11 cellular contexts compared by ENCODE assay signal in genomic region chr22:22460635-22461034, GRCh38. TPM values are rescaled to one million over a fixed set of nuclear protein-coding genes. Genes with fewer than 3 reads are reported as not detected.
DNase-seq lines count a peak whose midpoint lies in the region; TF ChIP-seq lines count a peak whose summit lies in the region.
"Had no signal": no experiment of that assay in that cellular context is flagged by ENCODE, and none has a peak within 500 bp of the region (broad histone marks: within the 10 kb centered on the region; RNA-seq: fewer than 3 reads in every experiment).

No MANE protein-coding gene starts in this region.

- no peaks in the 10 kb centered on the region for H3K4me1 ChIP-seq in KMS-11 (ENCODE audit: low read depth, poor library complexity, severe bottlenecking)
- H3K4me1 ChIP-seq: Peyer's patch had no signal

- DNase-seq in GM03348 (ENCODE audit: low spot score) (peak; percentile 18), cardiac fibroblast (ENCODE audit: low read depth in 2 of 2) (peak; percentile 8 to 33), progenitor cell of endocrine pancreas (ENCODE audit: low spot score, unreplicated experiment) (no peak), NCI-H2029 (lab: John Stamatoyannopoulos, UW) (no peak), 8988T (no peak)
- no peak for DNase-seq in stimulated activated CD4-positive, alpha-beta T cell treated with anti-CD3 and anti-CD28 coated beads, Interleukin-12 subunit alpha, Interleukin-12 subunit beta, amount 100 ng/mL, for 4 hours
- DNase-seq: activated CD4-positive, alpha-beta memory T cell treated with anti-CD3 and anti-CD28 coated beads, Interleukin-2, amount 10 ng/mL, durations not matched to agents 7 days and 5 days; HCEC 1CT; head of caudate nucleus; Peyer's patch had no signal

- H3K9me3 Mint-ChIP-seq in progenitor cell of endocrine pancreas (ENCODE audit: low read depth), result peaks cover 20% of the 10 kb centered on the region

- no peaks in the 10 kb centered on the region for H3K27me3 ChIP-seq in KMS-11 (ENCODE audit: insufficient read depth, low read depth)
- H3K27me3 ChIP-seq: Peyer's patch had no signal

- H4K20me1 ChIP-seq in KMS-11 (ENCODE audit: insufficient read depth), result no peaks in the 10 kb centered on the region

- no peak overlapping the region for H3K9ac ChIP-seq in KMS-11

- H3K36me3 ChIP-seq in KMS-11 (ENCODE audit: insufficient read depth), result no peaks in the 10 kb centered on the region
- H3K36me3 ChIP-seq: Peyer's patch had no signal

- no peak overlapping the region for H3K27ac Mint-ChIP-seq in progenitor cell of endocrine pancreas
- H3K27ac Mint-ChIP-seq: activated CD4-positive, alpha-beta memory T cell treated with anti-CD3 and anti-CD28 coated beads, Interleukin-2, amount 10 ng/mL, durations not matched to agents 7 days and 5 days had no signal

- H3K79me2 ChIP-seq in KMS-11 (ENCODE audit: insufficient read depth, low read depth), result no peaks in the 10 kb centered on the region

- peaks cover 72% of the 10 kb centered on the region for H3K27me3 Mint-ChIP-seq in progenitor cell of endocrine pancreas

- peaks cover 2% of the 10 kb centered on the region for H3K36me3 Mint-ChIP-seq in progenitor cell of endocrine pancreas (ENCODE audit: insufficient read depth)

- H3K4me1 Mint-ChIP-seq in progenitor cell of endocrine pancreas (ENCODE audit: low read depth), result no peaks in the 10 kb centered on the region
- H3K4me1 Mint-ChIP-seq: activated CD4-positive, alpha-beta memory T cell treated with anti-CD3 and anti-CD28 coated beads, Interleukin-2, amount 10 ng/mL, durations not matched to agents 7 days and 5 days had no signal

- H2AFZ ChIP-seq in KMS-11 (ENCODE audit: low read depth), result no peak overlapping the region

- TF ChIP-seq CTCF in KMS-11 (conservative IDR thresholded peaks at IDR 0.05; ENCODE audit: low read depth, low read length), result peak; percentile 69
- peak; percentile 54 for TF ChIP-seq CTCF in cardiac fibroblast (IDR thresholded peaks at IDR 0.05; ENCODE audit: low read depth, low read length)
- peak; percentile 44 for TF ChIP-seq CTCF in progenitor cell of endocrine pancreas (IDR thresholded peaks at IDR 0.05; ENCODE audit: unreplicated experiment)

- H3K4me3 ChIP-seq in KMS-11 (IDR thresholded peaks at IDR 0.05; ENCODE audit: insufficient read depth, low read depth, low read length) (no peak overlapping the region), cardiac fibroblast (replicated peaks in 1 of 2; ENCODE audit: low read depth in 2 of 2, low read length in 2 of 2) (no peak overlapping the region)
- H3K4me3 ChIP-seq: Peyer's patch had no signal

- no peak overlapping the region for H3K27ac ChIP-seq in KMS-11
- H3K27ac ChIP-seq: Peyer's patch had no signal

- H3K4me2 ChIP-seq in KMS-11, result no peak overlapping the region

- H3K4me3 Mint-ChIP-seq in progenitor cell of endocrine pancreas (ENCODE audit: low read depth), result no peak overlapping the region
- H3K4me3 Mint-ChIP-seq: activated CD4-positive, alpha-beta memory T cell treated with anti-CD3 and anti-CD28 coated beads, Interleukin-2, amount 10 ng/mL, durations not matched to agents 7 days and 5 days had no signal

RNA-seq across cellular contexts. Expression of gene ZNF280B, which starts 47.9 kb away (rescaled TPM):
- total RNA-seq in progenitor cell of endocrine pancreas, result 7.0 and 7.3 TPM in 2 replicates

RNA-seq across cellular contexts. Expression of gene ZNF280A, which starts 59.4 kb away (rescaled TPM):
- total RNA-seq in progenitor cell of endocrine pancreas, result not detected in 2 replicates
- total RNA-seq: activated CD4-positive, alpha-beta memory T cell treated with anti-CD3 and anti-CD28 coated beads, Interleukin-2, amount 10 ng/mL, durations not matched to agents 7 days and 5 days; Peyer's patch had no signal

Comparison
In these comparisons a context has a peak if more than half of its experiments do, and no peak if none do; other contexts are left out.
1. DNase-seq: peak in GM03348 (single experiment) and cardiac fibroblast (2 of 2); none in progenitor cell of endocrine pancreas (single experiment), NCI-H2029 (single experiment), 8988T (single experiment) and stimulated activated CD4-positive, alpha-beta T cell treated with anti-CD3 and anti-CD28 coated beads, Interleukin-12 subunit alpha, Interleukin-12 subunit beta, amount 100 ng/mL, for 4 hours (single experiment).
2. Peak in every context shown above with its lines, with median percentiles within 50 percentile points of each other: CTCF ChIP-seq.